9 cellular contexts compared by ENCODE assay signal in the genomic region with DNA sequence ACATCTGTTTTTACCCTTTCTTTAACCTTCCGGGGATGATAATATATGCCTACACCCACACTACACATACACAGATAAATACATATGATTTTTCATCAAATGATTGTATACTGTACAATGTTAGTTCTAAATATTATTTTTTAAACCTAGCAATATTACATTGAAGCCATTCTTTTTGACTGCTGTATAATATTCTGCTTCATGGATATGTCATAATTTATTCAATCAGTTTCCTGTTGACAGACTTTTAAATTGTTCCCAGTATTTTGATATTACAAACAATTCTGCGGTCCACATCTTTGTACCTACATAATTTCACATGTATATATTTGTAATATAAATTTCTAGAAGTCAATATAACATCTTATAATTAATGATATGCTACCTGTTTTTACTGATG.
"Had no signal": no experiment of that assay in that cellular context is flagged by ENCODE, and none has a peak within 500 bp of the region (broad histone marks: within the 10 kb centered on the region; RNA-seq: fewer than 3 reads in every experiment).

No MANE protein-coding gene starts in this region.

- H3K4me3 ChIP-seq: GM23248, HAP-1 had no signal

- DNase-seq: GM23248, GOT3, H7, HFFc6, KG1 had no signal

- H3K36me3 ChIP-seq: HAP-1 had no signal

- H3K9me3 ChIP-seq: HAP-1 had no signal

- H3K4me1 ChIP-seq: HAP-1 had no signal

- ATAC-seq: HCT116, HepG2 had no signal

- H3K27ac ChIP-seq: GM23248, HL-60 had no signal
